ENCODE assay signal across 2 cellular contexts in the genomic region with DNA sequence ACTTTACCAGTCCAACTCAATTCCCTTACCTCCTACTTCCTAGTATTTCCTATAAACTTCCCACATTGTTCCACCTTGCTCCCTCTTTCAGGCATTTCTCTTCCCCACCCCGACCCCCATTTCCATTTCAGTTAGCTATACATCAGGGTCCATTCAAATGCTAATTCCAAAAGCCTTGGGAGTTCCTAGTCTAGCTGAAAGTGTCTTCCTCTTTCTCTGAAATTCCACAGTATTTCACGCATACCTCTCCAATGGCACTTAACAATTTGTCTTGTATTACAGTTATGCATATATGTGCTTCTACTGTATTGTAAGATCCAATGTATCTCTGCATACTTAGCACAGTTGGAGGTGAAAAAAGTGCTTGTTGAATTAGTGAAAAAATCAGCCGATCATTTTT.
TF ChIP-seq lines count a peak whose summit lies in the region.

No MANE protein-coding gene starts in this region.

TF ChIP-seq in HEK293, 187 proteins besides CTCF, POLR2A, EP300 and RAD21:
- TF ChIP-seq ZNF366 (tag by site-specific recombination; conservative IDR thresholded peaks at IDR 0.05) = peak; percentile 27; the same call in 1 of the 2 replicates
- TF ChIP-seq, protein P1, sequence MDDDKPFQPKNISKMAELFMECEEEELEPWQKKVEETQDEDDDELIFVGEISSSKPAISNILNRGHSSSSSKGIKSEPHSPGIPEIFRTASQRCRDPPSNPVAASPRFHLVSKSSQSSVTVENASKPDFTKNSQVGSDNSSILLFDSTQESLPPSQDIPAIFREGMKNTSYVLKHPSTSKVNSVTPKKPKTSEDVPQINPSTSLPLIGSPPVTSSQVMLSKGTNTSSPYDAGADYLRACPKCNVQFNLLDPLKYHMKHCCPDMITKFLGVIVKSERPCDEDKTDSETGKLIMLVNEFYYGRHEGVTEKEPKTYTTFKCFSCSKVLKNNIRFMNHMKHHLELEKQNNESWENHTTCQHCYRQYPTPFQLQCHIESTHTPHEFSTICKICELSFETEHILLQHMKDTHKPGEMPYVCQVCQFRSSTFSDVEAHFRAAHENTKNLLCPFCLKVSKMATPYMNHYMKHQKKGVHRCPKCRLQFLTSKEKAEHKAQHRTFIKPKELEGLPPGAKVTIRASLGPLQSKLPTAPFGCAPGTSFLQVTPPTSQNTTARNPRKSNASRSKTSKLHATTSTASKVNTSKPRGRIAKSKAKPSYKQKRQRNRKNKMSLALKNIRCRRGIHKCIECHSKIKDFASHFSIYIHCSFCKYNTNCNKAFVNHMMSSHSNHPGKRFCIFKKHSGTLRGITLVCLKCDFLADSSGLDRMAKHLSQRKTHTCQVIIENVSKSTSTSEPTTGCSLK (tag by site-specific recombination; IDR thresholded peaks at IDR 0.05) = no peak

TF ChIP-seq in K562, 482 proteins besides CTCF, POLR2A, EP300 and RAD21:
- no peak for TF ChIP-seq STAG1 (CRISPR knock-in tag; IDR thresholded peaks at IDR 0.05; ENCODE audit: borderline replicate concordance)
- TF ChIP-seq, protein P2, sequence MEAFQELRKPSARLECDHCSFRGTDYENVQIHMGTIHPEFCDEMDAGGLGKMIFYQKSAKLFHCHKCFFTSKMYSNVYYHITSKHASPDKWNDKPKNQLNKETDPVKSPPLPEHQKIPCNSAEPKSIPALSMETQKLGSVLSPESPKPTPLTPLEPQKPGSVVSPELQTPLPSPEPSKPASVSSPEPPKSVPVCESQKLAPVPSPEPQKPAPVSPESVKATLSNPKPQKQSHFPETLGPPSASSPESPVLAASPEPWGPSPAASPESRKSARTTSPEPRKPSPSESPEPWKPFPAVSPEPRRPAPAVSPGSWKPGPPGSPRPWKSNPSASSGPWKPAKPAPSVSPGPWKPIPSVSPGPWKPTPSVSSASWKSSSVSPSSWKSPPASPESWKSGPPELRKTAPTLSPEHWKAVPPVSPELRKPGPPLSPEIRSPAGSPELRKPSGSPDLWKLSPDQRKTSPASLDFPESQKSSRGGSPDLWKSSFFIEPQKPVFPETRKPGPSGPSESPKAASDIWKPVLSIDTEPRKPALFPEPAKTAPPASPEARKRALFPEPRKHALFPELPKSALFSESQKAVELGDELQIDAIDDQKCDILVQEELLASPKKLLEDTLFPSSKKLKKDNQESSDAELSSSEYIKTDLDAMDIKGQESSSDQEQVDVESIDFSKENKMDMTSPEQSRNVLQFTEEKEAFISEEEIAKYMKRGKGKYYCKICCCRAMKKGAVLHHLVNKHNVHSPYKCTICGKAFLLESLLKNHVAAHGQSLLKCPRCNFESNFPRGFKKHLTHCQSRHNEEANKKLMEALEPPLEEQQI (IDR thresholded peaks at IDR 0.05) = 0 out of 2 replicates have a peak, but pooled peaks have one; percentile 37
